Comparison of ENCODE assay signal across 1 cellular context in the genomic region with DNA sequence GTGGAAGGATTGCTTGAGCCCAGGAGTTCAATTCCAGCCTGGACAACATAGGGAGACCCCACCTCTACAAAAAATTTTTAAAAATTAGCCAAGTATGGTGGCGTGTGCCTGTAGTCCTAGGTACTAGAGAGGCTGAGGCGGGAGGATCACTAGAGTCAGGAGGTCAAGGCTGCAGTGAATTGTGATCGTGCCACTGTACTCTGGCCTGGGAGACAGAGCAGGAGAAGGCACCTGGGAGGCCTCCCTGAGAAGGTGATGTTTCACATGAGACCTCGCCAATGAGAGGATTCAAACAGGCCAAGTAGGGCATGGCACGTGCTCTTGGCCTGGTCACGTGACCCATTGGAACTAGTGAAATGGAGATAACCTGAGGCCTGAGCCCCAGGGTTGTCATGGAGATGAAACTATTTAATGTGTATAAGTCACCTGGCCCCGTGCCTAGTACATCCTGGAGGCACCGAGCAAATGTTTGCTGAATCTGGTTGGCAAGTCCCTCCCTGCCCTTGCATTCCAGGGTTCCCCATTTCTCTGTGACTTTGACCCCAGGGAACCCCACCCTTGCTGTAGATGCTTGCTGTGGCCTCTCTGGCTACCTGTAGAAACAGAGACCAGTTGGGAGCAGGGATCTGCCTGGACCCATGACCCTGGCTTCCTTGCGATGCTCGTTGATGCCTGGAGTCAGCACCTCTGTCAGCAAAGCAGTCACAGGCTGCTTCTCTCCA.
A peak's percentile ranks its signal among the peaks of the same experiment; 100 is the strongest.
TF ChIP-seq lines count a peak whose summit lies in the region.

No MANE protein-coding gene starts in this region.

TF ChIP-seq in HepG2, 621 proteins besides CTCF, POLR2A, EP300 and RAD21 (continued from another document and continues in another):
- TF ChIP-seq, protein P1, sequence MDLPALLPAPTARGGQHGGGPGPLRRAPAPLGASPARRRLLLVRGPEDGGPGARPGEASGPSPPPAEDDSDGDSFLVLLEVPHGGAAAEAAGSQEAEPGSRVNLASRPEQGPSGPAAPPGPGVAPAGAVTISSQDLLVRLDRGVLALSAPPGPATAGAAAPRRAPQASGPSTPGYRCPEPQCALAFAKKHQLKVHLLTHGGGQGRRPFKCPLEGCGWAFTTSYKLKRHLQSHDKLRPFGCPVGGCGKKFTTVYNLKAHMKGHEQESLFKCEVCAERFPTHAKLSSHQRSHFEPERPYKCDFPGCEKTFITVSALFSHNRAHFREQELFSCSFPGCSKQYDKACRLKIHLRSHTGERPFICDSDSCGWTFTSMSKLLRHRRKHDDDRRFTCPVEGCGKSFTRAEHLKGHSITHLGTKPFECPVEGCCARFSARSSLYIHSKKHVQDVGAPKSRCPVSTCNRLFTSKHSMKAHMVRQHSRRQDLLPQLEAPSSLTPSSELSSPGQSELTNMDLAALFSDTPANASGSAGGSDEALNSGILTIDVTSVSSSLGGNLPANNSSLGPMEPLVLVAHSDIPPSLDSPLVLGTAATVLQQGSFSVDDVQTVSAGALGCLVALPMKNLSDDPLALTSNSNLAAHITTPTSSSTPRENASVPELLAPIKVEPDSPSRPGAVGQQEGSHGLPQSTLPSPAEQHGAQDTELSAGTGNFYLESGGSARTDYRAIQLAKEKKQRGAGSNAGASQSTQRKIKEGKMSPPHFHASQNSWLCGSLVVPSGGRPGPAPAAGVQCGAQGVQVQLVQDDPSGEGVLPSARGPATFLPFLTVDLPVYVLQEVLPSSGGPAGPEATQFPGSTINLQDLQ (CRISPR knock-in tag; IDR thresholded peaks at IDR 0.05) = peak; percentile 98
- TF ChIP-seq TCF7 (IDR thresholded peaks at IDR 0.05; ENCODE audit: low read depth) = no peak; the same call in 1 of the 2 replicates
- no peak; the same call in 1 of the 2 replicates for TF ChIP-seq CEBPG (CRISPR knock-in tag; IDR thresholded peaks at IDR 0.05)
- TF ChIP-seq ZFP36 (IDR thresholded peaks at IDR 0.05; ENCODE audit: borderline replicate concordance, low read depth, low read length, partially characterized antibody) = no peak
- TF ChIP-seq, protein P2, sequence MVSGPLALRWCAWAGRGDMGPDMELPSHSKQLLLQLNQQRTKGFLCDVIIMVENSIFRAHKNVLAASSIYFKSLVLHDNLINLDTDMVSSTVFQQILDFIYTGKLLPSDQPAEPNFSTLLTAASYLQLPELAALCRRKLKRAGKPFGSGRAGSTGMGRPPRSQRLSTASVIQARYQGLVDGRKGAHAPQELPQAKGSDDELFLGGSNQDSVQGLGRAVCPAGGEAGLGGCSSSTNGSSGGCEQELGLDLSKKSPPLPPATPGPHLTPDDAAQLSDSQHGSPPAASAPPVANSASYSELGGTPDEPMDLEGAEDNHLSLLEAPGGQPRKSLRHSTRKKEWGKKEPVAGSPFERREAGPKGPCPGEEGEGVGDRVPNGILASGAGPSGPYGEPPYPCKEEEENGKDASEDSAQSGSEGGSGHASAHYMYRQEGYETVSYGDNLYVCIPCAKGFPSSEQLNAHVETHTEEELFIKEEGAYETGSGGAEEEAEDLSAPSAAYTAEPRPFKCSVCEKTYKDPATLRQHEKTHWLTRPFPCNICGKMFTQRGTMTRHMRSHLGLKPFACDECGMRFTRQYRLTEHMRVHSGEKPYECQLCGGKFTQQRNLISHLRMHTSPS (CRISPR knock-in tag; IDR thresholded peaks at IDR 0.05; ENCODE audit: low read depth) = peak; percentile 86
- TF ChIP-seq SNAI1 (CRISPR knock-in tag; IDR thresholded peaks at IDR 0.05; ENCODE audit: borderline replicate concordance) = 0 out of 2 replicates have a peak, but pooled peaks have one; percentile 55
- no peak for TF ChIP-seq ZNF510 (CRISPR knock-in tag; IDR thresholded peaks at IDR 0.05; ENCODE audit: low read depth)
- peak; percentile 28; the same call in 1 of the 2 replicates for TF ChIP-seq ZNF7 (CRISPR knock-in tag; IDR thresholded peaks at IDR 0.05)
- peak; percentile 54 for TF ChIP-seq GABPB1 (CRISPR knock-in tag; IDR thresholded peaks at IDR 0.05)
- 0 out of 2 replicates have a peak, but pooled peaks have one; percentile 13 for TF ChIP-seq CREB1 (IDR thresholded peaks at IDR 0.05)
- TF ChIP-seq CREB1 (CRISPR knock-in tag; IDR thresholded peaks at IDR 0.05) = peak; percentile 73
- no peak for TF ChIP-seq PCBP1 (IDR thresholded peaks at IDR 0.05; ENCODE audit: borderline replicate concordance, low read depth, low read length)
- TF ChIP-seq ZNF614 (CRISPR knock-in tag; IDR thresholded peaks at IDR 0.05; ENCODE audit: borderline replicate concordance) = no peak
- peak; percentile 29 for TF ChIP-seq ZNF18 (CRISPR knock-in tag; IDR thresholded peaks at IDR 0.05; ENCODE audit: insufficient replicate concordance)
- TF ChIP-seq PBX3 (CRISPR knock-in tag; IDR thresholded peaks at IDR 0.05; ENCODE audit: borderline replicate concordance) = no peak
- 0 out of 2 replicates have a peak, but pooled peaks have one; percentile 39 for TF ChIP-seq ZNF766 (CRISPR knock-in tag; IDR thresholded peaks at IDR 0.05; ENCODE audit: borderline replicate concordance)
- TF ChIP-seq PLRG1 (conservative IDR thresholded peaks at IDR 0.05) = no peak
- TF ChIP-seq ZSCAN31 (CRISPR knock-in tag; IDR thresholded peaks at IDR 0.05; ENCODE audit: low read depth) = peak; percentile 85
- TF ChIP-seq ZIK1 (CRISPR knock-in tag; IDR thresholded peaks at IDR 0.05; ENCODE audit: borderline replicate concordance, low read depth) = no peak
- no peak for TF ChIP-seq TCF12 (IDR thresholded peaks at IDR 0.05)
- TF ChIP-seq TCF12 (CRISPR knock-in tag; IDR thresholded peaks at IDR 0.05) = 0 out of 2 replicates have a peak, but pooled peaks have one; percentile 19
- TF ChIP-seq, protein P3, sequence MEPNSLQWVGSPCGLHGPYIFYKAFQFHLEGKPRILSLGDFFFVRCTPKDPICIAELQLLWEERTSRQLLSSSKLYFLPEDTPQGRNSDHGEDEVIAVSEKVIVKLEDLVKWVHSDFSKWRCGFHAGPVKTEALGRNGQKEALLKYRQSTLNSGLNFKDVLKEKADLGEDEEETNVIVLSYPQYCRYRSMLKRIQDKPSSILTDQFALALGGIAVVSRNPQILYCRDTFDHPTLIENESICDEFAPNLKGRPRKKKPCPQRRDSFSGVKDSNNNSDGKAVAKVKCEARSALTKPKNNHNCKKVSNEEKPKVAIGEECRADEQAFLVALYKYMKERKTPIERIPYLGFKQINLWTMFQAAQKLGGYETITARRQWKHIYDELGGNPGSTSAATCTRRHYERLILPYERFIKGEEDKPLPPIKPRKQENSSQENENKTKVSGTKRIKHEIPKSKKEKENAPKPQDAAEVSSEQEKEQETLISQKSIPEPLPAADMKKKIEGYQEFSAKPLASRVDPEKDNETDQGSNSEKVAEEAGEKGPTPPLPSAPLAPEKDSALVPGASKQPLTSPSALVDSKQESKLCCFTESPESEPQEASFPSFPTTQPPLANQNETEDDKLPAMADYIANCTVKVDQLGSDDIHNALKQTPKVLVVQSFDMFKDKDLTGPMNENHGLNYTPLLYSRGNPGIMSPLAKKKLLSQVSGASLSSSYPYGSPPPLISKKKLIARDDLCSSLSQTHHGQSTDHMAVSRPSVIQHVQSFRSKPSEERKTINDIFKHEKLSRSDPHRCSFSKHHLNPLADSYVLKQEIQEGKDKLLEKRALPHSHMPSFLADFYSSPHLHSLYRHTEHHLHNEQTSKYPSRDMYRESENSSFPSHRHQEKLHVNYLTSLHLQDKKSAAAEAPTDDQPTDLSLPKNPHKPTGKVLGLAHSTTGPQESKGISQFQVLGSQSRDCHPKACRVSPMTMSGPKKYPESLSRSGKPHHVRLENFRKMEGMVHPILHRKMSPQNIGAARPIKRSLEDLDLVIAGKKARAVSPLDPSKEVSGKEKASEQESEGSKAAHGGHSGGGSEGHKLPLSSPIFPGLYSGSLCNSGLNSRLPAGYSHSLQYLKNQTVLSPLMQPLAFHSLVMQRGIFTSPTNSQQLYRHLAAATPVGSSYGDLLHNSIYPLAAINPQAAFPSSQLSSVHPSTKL (CRISPR knock-in tag; IDR thresholded peaks at IDR 0.05) = peak; percentile 91; the same call in 1 of the 2 replicates
- peak; percentile 94 for TF ChIP-seq ARID2 (CRISPR knock-in tag; IDR thresholded peaks at IDR 0.05; ENCODE audit: borderline replicate concordance)
- TF ChIP-seq, protein P4, sequence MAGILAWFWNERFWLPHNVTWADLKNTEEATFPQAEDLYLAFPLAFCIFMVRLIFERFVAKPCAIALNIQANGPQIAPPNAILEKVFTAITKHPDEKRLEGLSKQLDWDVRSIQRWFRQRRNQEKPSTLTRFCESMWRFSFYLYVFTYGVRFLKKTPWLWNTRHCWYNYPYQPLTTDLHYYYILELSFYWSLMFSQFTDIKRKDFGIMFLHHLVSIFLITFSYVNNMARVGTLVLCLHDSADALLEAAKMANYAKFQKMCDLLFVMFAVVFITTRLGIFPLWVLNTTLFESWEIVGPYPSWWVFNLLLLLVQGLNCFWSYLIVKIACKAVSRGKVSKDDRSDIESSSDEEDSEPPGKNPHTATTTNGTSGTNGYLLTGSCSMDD (CRISPR knock-in tag; IDR thresholded peaks at IDR 0.05) = no peak
- TF ChIP-seq TBL1XR1 (IDR thresholded peaks at IDR 0.05; ENCODE audit: borderline replicate concordance, low read length, partially characterized antibody) = peak; percentile 35
- TF ChIP-seq AKNA (CRISPR knock-in tag; IDR thresholded peaks at IDR 0.05; ENCODE audit: borderline replicate concordance) = no peak
- TF ChIP-seq MIER2 (CRISPR knock-in tag; IDR thresholded peaks at IDR 0.05) = no peak; the same call in 1 of the 2 replicates
- peak; percentile 97 for TF ChIP-seq MTA1 (CRISPR knock-in tag; IDR thresholded peaks at IDR 0.05; ENCODE audit: borderline replicate concordance)
- TF ChIP-seq ZNF891 (CRISPR knock-in tag; IDR thresholded peaks at IDR 0.05) = peak; percentile 99
- TF ChIP-seq ZBTB7A (CRISPR knock-in tag; IDR thresholded peaks at IDR 0.05) = peak; percentile 91; the same call in 1 of the 2 replicates
- TF ChIP-seq PREB (CRISPR knock-in tag; IDR thresholded peaks at IDR 0.05) = no peak
- no peak for TF ChIP-seq XBP1 (CRISPR knock-in tag; IDR thresholded peaks at IDR 0.05)
- peak; percentile 77 for TF ChIP-seq ZNF883 (CRISPR knock-in tag; IDR thresholded peaks at IDR 0.05; ENCODE audit: not compliant biosample characterization)
- TF ChIP-seq, protein P5, sequence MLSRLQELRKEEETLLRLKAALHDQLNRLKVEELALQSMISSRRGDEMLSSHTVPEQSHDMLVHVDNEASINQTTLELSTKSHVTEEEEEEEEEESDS (CRISPR knock-in tag; IDR thresholded peaks at IDR 0.05; ENCODE audit: borderline replicate concordance) = peak; percentile 75; the same call in 1 of the 2 replicates
